ENCODE assay signal across 3 cellular contexts in genomic region chrX:113048480-113048879, GRCh38.
"Had no signal": no experiment of that assay in that cellular context is flagged by ENCODE, and none has a peak within 500 bp of the region (broad histone marks: within the 10 kb centered on the region; RNA-seq: fewer than 3 reads in every experiment).

No MANE protein-coding gene starts in this region.

- DNase-seq: GDM1, GF-D8 had no signal

- ATAC-seq: GM12878 had no signal

- H3K4me3 ChIP-seq: GM12878 had no signal
